ENCODE assay signal across 31 cellular contexts in genomic region chr5:169554251-169554650, GRCh38. TPM values are rescaled to one million over a fixed set of nuclear protein-coding genes. Genes with fewer than 3 reads are reported as not detected.
DNase-seq lines count a peak whose midpoint lies in the region; ATAC-seq, FAIRE-seq and TF ChIP-seq lines count a peak whose summit lies in the region.
"Had no signal": no experiment of that assay in that cellular context is flagged by ENCODE, and none has a peak within 500 bp of the region (broad histone marks: within the 10 kb centered on the region; RNA-seq: fewer than 3 reads in every experiment).

No MANE protein-coding gene starts in this region.

- peaks cover 6% of the 10 kb centered on the region for H3K4me1 Mint-ChIP-seq in mesothelial cell of epicardium
- H3K4me1 Mint-ChIP-seq: CD8-positive, alpha-beta memory T cell; IgD-negative memory B cell; stimulated activated memory B cell treated with anti-CD40 and anti-IgM and Interleukin-4, amounts not matched to agents 10 μg/mL and 1 μg/mL and 100 μg/mL, for 72 hours had no signal

- POLR2A ChIA-PET in GM12878 (lab: Charles Lee) = no interaction called here

- no peak for TF ChIP-seq RAD21 in GM12878 (IDR thresholded peaks at IDR 0.05; ENCODE audit: insufficient read depth, low read depth, low read length)

- CTCF ChIA-PET in GM12878 (lab: Yijun Ruan, JAX) = no interaction called here

- peaks cover 40% of the 10 kb centered on the region for H3K9me3 Mint-ChIP-seq in mesothelial cell of epicardium
- H3K9me3 Mint-ChIP-seq: activated T-cell treated with anti-CD3 and anti-CD28 coated beads, Interleukin-2, amount 50 U/mL, for 24 hours had no signal

- H3K79me2 ChIP-seq in GM12878 (ENCODE audit: control insufficient read depth, insufficient read depth, low read length) = no peaks in the 10 kb centered on the region

- no peak overlapping the region for H3K27ac Mint-ChIP-seq in mesothelial cell of epicardium
- H3K27ac Mint-ChIP-seq: activated naive CD8-positive, alpha-beta T cell; activated T-cell treated with anti-CD3 and anti-CD28 coated beads, Interleukin-2, amount 50 U/mL, for 24 hours; CD8-positive, alpha-beta memory T cell; IgD-negative memory B cell; nephron; stimulated activated memory B cell treated with anti-CD40 and anti-IgM and Interleukin-4, amounts not matched to agents 10 μg/mL and 1 μg/mL and 100 μg/mL, for 72 hours had no signal

- intact Hi-C loops in GM12878 (cut with micrococcal nuclease; ENCODE audit: unreplicated experiment) = no loop called here

- H3K36me3 ChIP-seq in GM12878 (ENCODE audit: control insufficient read depth in 2 of 2, insufficient read depth in 2 of 2, low read length in 1 of 2) = no peaks in the 10 kb centered on the region
- H3K36me3 ChIP-seq: transverse colon had no signal

- H4K20me1 ChIP-seq in GM12878 (ENCODE audit: control insufficient read depth, insufficient read depth) = no peaks in the 10 kb centered on the region

- H3K27ac ChIP-seq in GM12878 (ENCODE audit: control insufficient read depth, insufficient read depth) = no peak overlapping the region
- H3K27ac ChIP-seq: epithelial cell of prostate, PC-9, transverse colon had no signal

- FAIRE-seq in GM12878 (lab: Jason Lieb, UNC) = no peak
- FAIRE-seq: colon, GM12891, TTC549 had no signal

- peaks cover 39% of the 10 kb centered on the region for H3K27me3 Mint-ChIP-seq in mesothelial cell of epicardium (ENCODE audit: low read depth)

- TF ChIP-seq POLR2A in GM12878 (IDR thresholded peaks at IDR 0.05; ENCODE audit: low read depth, low read length) = no peak

- H2AFZ ChIP-seq in GM12878 (ENCODE audit: control insufficient read depth, low read depth, low read length) = no peak overlapping the region
- H2AFZ ChIP-seq: PC-9 had no signal

- no peaks in the 10 kb centered on the region for H3K9me3 ChIP-seq in GM12878 (replicated peaks; ENCODE audit: control insufficient read depth, insufficient read depth, low read length)
- H3K9me3 ChIP-seq: transverse colon had no signal

- no peak for TF ChIP-seq EP300 in GM12878 (IDR thresholded peaks at IDR 0.05; ENCODE audit: borderline replicate concordance in 1 of 2, control insufficient read depth in 1 of 2, low read depth in 2 of 2, low read length in 2 of 2)

- peaks cover 1 to 3% of the 10 kb centered on the region in 2 experiments; a peak in 1 of 4 replicates for H3K27me3 ChIP-seq in GM12878 (replicated peaks in 1 of 2; ENCODE audit: control insufficient read depth in 2 of 2, insufficient read depth in 2 of 2, low read length in 1 of 2)

- ATAC-seq in GM18868 (IDR thresholded peaks at IDR 0.05; ENCODE audit: unreplicated experiment) = peak; percentile 70
- ATAC-seq in GM21717 (IDR thresholded peaks at IDR 0.05; ENCODE audit: unreplicated experiment) = peak; percentile 56
- ATAC-seq in HG02973 (IDR thresholded peaks at IDR 0.05; ENCODE audit: unreplicated experiment) = peak; percentile 65
- ATAC-seq in GM12878 = peak; percentile 76
- no peak for ATAC-seq in esophagus mucosa
- ATAC-seq: stimulated activated memory B cell treated with anti-CD40 and anti-IgM and Interleukin-4, amounts not matched to agents 10 μg/mL and 1 μg/mL and 100 μg/mL, for 72 hours had no signal

- no peak overlapping the region for H3K4me2 ChIP-seq in GM12878 (ENCODE audit: control insufficient read depth, insufficient read depth)
- H3K4me2 ChIP-seq: PC-9, SK-N-SH had no signal

- no peak overlapping the region for H3K4me3 ChIP-seq in GM12878
- H3K4me3 ChIP-seq: lung, PC-9, transverse colon had no signal

- H3K9ac ChIP-seq in GM12878 (ENCODE audit: control insufficient read depth, insufficient read depth, low read length) = no peak overlapping the region
- H3K9ac ChIP-seq: SK-N-SH had no signal

- 0% methylated on average over 1 of the region's 1 CpG for WGBS in GM12878 (ENCODE audit: insufficient coverage, insufficient replicate concordance, low lambda C conversion rate, missing lambda C conversion rate)

- SMC1A ChIA-PET in GM12878 (lab: Charles Lee; ENCODE audit: uncharacterized antibody, unreplicated experiment) = no interaction called here

- no peak overlapping the region for H3K4me3 Mint-ChIP-seq in mesothelial cell of epicardium
- H3K4me3 Mint-ChIP-seq: activated naive CD8-positive, alpha-beta T cell; activated T-cell treated with anti-CD3 and anti-CD28 coated beads, Interleukin-2, amount 50 U/mL, for 24 hours; CD8-positive, alpha-beta memory T cell; IgD-negative memory B cell; nephron; stimulated activated memory B cell treated with anti-CD40 and anti-IgM and Interleukin-4, amounts not matched to agents 10 μg/mL and 1 μg/mL and 100 μg/mL, for 72 hours had no signal

- TF ChIP-seq CTCF in GM12878 (IDR thresholded peaks at IDR 0.05 in 2 of 3, conservative IDR thresholded peaks at IDR 0.05 in 1 of 3; ENCODE audit: control insufficient read depth in 2 of 3, extremely low read depth in 1 of 3, insufficient read depth in 1 of 3, low read depth in 3 of 3, low read length in 3 of 3) = no peak
- TF ChIP-seq CTCF in mesothelial cell of epicardium (IDR thresholded peaks at IDR 0.05; ENCODE audit: unreplicated experiment) = no peak

- H3K4me1 ChIP-seq in GM12878 (ENCODE audit: control insufficient read depth, insufficient read depth, low read length) = no peaks in the 10 kb centered on the region
- H3K4me1 ChIP-seq: transverse colon had no signal

- BruUV-seq in GM12878 (replicated peaks; lab: Mats Ljungman, UMichigan) = no TSS peak

- in situ Hi-C loops in GM12878 (cut with MboI) = no loop called here

- no peak for DNase-seq in GM12878 (ENCODE audit: low read depth, low spot score)
- no peak for DNase-seq in nucleus accumbens (lab: John Stamatoyannopoulos, UW)
- no peak for DNase-seq in mesothelial cell of epicardium (ENCODE audit: low spot score in 2 of 2, unreplicated experiment in 2 of 2)
- DNase-seq: activated CD4-positive, CD25-positive, alpha-beta regulatory T cell; activated effector memory CD4-positive, alpha-beta T cell treated with anti-CD3 and anti-CD28 coated beads, Interleukin-2, amount 50 U/mL, for 16 hours; activated T-cell treated with anti-CD3 and anti-CD28 coated beads, Interleukin-2, amount 50 U/mL, for 24 hours; CD8-positive, alpha-beta memory T cell; DMS 273 treated with DMSO at 0.1 percent for 48 hours; effector CD8-positive, alpha-beta T cell; EL; GOT3; hippocampal formation; NCI-H2107; NCI-H345; NCI-H69; PC-9; SK-N-SH; transverse colon had no signal

- RAD21 ChIA-PET in GM12878 (lab: Charles Lee; ENCODE audit: unreplicated experiment) = no interaction called here

- H3K36me3 Mint-ChIP-seq in mesothelial cell of epicardium = peaks cover 5% of the 10 kb centered on the region
- H3K36me3 Mint-ChIP-seq: activated naive CD8-positive, alpha-beta T cell; CD8-positive, alpha-beta memory T cell; IgD-negative memory B cell had no signal

TF ChIP-seq in GM12878, 131 proteins besides CTCF, POLR2A, EP300 and RAD21:
- TF ChIP-seq IRF4 (IDR thresholded peaks at IDR 0.05; ENCODE audit: low read depth, low read length) (peak; percentile 57; the same call in 1 of the 2 replicates), CREM (IDR thresholded peaks at IDR 0.05; ENCODE audit: low read depth) (0 out of 2 replicates have a peak, but pooled peaks have one; percentile 15), JUNB (IDR thresholded peaks at IDR 0.05) (peak; percentile 89), STAT1 (conservative IDR thresholded peaks at IDR 0.05) (no peak), RUNX3 (IDR thresholded peaks at IDR 0.05; ENCODE audit: low read length) (peak; percentile 27; the same call in 1 of the 2 replicates)

RNA-seq across cellular contexts. Expression of gene SPDL1, which starts 29.3 kb away (rescaled TPM):
- 33.6 and 40.2 TPM in 2 replicates for total RNA-seq in GM12878 (2013; cell fraction: nucleolus; rRNA removed)
- total RNA-seq in GM12878 (2014; rRNA removed) (34.2 and 38.9 TPM in 2 replicates), GM12878 (2014; rRNA removed; fragmentation: Illumina TruSeq; extraction: Trizol) (49.1 and 51.5 TPM in 2 replicates), GM12878 (2021) (34.5 and 39.2 TPM in 2 replicates), esophagus mucosa (15.0 TPM), mesothelial cell of epicardium (22.5 to 23.0 TPM (median 22.6 TPM) in 3 replicates)
- 9.1 TPM for polyA plus RNA-seq in GM12878 (2011; ENCODE audit: low read depth)
- polyA plus RNA-seq in GM12878 (2011; rRNA removed) (39.7 and 70.1 TPM in 2 replicates), GM12878 (2014; fragmentation: Illumina TruSeq; extraction: Trizol) (67.6 TPM in 2 replicates), GM12878 (2014; fragmentation: Nextera tagmentation; extraction: Ambion mirVana) (10 to 100 TPM; 36.6 to 40.4 TPM), GM12878 (2014; rRNA removed) (39.2 and 53.0 TPM in 2 replicates), GM12878 (2016; fragmentation: Nextera tagmentation; extraction: Ambion mirVana) (10 to 100 TPM; 60.6 to 69.9 TPM)
- polyA plus RNA-seq in GM12878 (2011; cell fraction: cytosol; rRNA removed) = 12.9 and 14.3 TPM in 2 replicates
- polyA plus RNA-seq in GM12878 (2011; cell fraction: nucleus; rRNA removed) = 41.2 and 50.0 TPM in 2 replicates
- polyA plus RNA-seq in GM12878 (2012) = 17.6 and 18.1 TPM in 2 replicates
- 18.7 and 25.0 TPM in 2 replicates for polyA minus RNA-seq in GM12878 (2011; rRNA and poly(A)+ RNA removed)
- polyA minus RNA-seq in GM12878 (2011; cell fraction: cytosol; rRNA and poly(A)+ RNA removed) = 11.9 and 12.7 TPM in 2 replicates
- polyA minus RNA-seq in GM12878 (2011; cell fraction: nucleus; rRNA and poly(A)+ RNA removed) = 28.4 and 37.2 TPM in 2 replicates
